ENCODE assay signal across 20 cellular contexts in the genomic region with DNA sequence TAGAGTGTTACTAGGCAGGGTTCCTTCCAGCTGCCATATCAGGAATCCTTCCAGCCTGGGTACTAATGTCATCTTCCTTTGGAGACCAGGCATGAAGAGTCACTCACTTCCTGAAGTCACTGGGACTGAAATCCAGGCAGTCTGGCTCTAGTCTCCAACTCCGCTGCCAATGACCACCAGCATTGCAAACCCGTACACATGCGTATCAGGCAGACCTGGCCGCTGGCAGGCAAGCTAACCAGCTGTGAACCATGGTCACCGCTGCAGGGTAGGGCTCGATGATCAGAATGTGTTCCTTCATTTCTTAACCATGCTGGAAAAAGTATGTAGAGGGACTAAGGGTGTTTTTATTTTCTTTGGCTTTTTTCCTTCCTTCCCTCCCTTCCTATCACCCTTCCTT.
"Had no signal": no experiment of that assay in that cellular context is flagged by ENCODE, and none has a peak within 500 bp of the region (broad histone marks: within the 10 kb centered on the region; RNA-seq: fewer than 3 reads in every experiment).

No MANE protein-coding gene starts in this region.

- H3K9me3 ChIP-seq: body of pancreas, gastroesophageal sphincter, stomach had no signal

- H3K27ac ChIP-seq: body of pancreas, gastroesophageal sphincter, SK-N-MC, skin epidermis, stomach had no signal

- H3K9me3 Mint-ChIP-seq: activated B cell treated with CpG ODN at 0.5 μM for 24 hours; activated CD4-positive, alpha-beta T cell treated with anti-CD3 and anti-CD28 coated beads, Interleukin-2, amount 10 ng/mL, durations not matched to agents 24 days and 14 days; activated CD8-positive, alpha-beta T cell treated with anti-CD3 and anti-CD28 coated beads for 36 hours; activated naive CD8-positive, alpha-beta T cell treated with anti-CD3 and anti-CD28 coated beads, Interleukin-2, amount 10 ng/mL, durations not matched to agents 7 days and 5 days; activated T-helper 17 cell treated with anti-CD3 and anti-CD28 coated beads, Interleukin-2, amount 50 U/mL, for 72 hours; mesothelial cell of epicardium; natural killer cell treated with Interleukin-12 subunit alpha and Interleukin-12 subunit beta and Interleukin-15 and Interleukin-18, amount 100 ng/mL, for 72 hours had no signal

- H3K27me3 Mint-ChIP-seq: activated B cell treated with CpG ODN at 0.5 μM for 24 hours; activated CD4-positive, alpha-beta T cell treated with anti-CD3 and anti-CD28 coated beads, Interleukin-2, amount 10 ng/mL, durations not matched to agents 24 days and 14 days; activated naive CD8-positive, alpha-beta T cell treated with anti-CD3 and anti-CD28 coated beads, Interleukin-2, amount 10 ng/mL, durations not matched to agents 7 days and 5 days had no signal

- H3K4me3 Mint-ChIP-seq: activated B cell treated with CpG ODN at 0.5 μM for 24 hours; activated CD4-positive, alpha-beta T cell treated with anti-CD3 and anti-CD28 coated beads, Interleukin-2, amount 10 ng/mL, durations not matched to agents 24 days and 14 days; activated CD8-positive, alpha-beta T cell treated with anti-CD3 and anti-CD28 coated beads for 36 hours; activated naive CD8-positive, alpha-beta T cell treated with anti-CD3 and anti-CD28 coated beads, Interleukin-2, amount 10 ng/mL, durations not matched to agents 7 days and 5 days; activated T-helper 17 cell treated with anti-CD3 and anti-CD28 coated beads, Interleukin-2, amount 50 U/mL, for 72 hours; mesothelial cell of epicardium; natural killer cell treated with Interleukin-12 subunit alpha and Interleukin-12 subunit beta and Interleukin-15 and Interleukin-18, amount 100 ng/mL, for 72 hours; type B pancreatic cell had no signal

- H3K27ac Mint-ChIP-seq: activated B cell treated with CpG ODN at 0.5 μM for 24 hours; activated CD4-positive, alpha-beta T cell treated with anti-CD3 and anti-CD28 coated beads, Interleukin-2, amount 10 ng/mL, durations not matched to agents 24 days and 14 days; activated CD8-positive, alpha-beta T cell treated with anti-CD3 and anti-CD28 coated beads for 36 hours; activated naive CD8-positive, alpha-beta T cell treated with anti-CD3 and anti-CD28 coated beads, Interleukin-2, amount 10 ng/mL, durations not matched to agents 7 days and 5 days; activated T-helper 17 cell treated with anti-CD3 and anti-CD28 coated beads, Interleukin-2, amount 50 U/mL, for 72 hours; mesothelial cell of epicardium; natural killer cell treated with Interleukin-12 subunit alpha and Interleukin-12 subunit beta and Interleukin-15 and Interleukin-18, amount 100 ng/mL, for 72 hours; type B pancreatic cell had no signal

- H3K27me3 ChIP-seq: body of pancreas, gastroesophageal sphincter had no signal

- ATAC-seq: activated CD8-positive, alpha-beta T cell treated with anti-CD3 and anti-CD28 coated beads for 36 hours; body of pancreas; gastroesophageal sphincter; natural killer cell treated with Interleukin-12 subunit alpha and Interleukin-12 subunit beta and Interleukin-15 and Interleukin-18, amount 100 ng/mL, for 72 hours had no signal

- H3K4me1 Mint-ChIP-seq: activated CD4-positive, alpha-beta T cell treated with anti-CD3 and anti-CD28 coated beads, Interleukin-2, amount 10 ng/mL, durations not matched to agents 24 days and 14 days; activated naive CD8-positive, alpha-beta T cell treated with anti-CD3 and anti-CD28 coated beads, Interleukin-2, amount 10 ng/mL, durations not matched to agents 7 days and 5 days; activated T-helper 17 cell treated with anti-CD3 and anti-CD28 coated beads, Interleukin-2, amount 50 U/mL, for 72 hours; mesothelial cell of epicardium had no signal

- H3K4me3 ChIP-seq: body of pancreas, gastroesophageal sphincter, lung, SK-N-MC, skin epidermis, stomach had no signal

- H3K4me1 ChIP-seq: body of pancreas, gastroesophageal sphincter had no signal

- H3K36me3 ChIP-seq: gastroesophageal sphincter, stomach had no signal

- H3K36me3 Mint-ChIP-seq: activated naive CD8-positive, alpha-beta T cell treated with anti-CD3 and anti-CD28 coated beads, Interleukin-2, amount 10 ng/mL, durations not matched to agents 7 days and 5 days; mesothelial cell of epicardium; natural killer cell treated with Interleukin-12 subunit alpha and Interleukin-12 subunit beta and Interleukin-15 and Interleukin-18, amount 100 ng/mL, for 72 hours; type B pancreatic cell had no signal

- DNase-seq: activated B cell treated with CpG ODN at 0.5 μM for 24 hours; activated CD4-positive, alpha-beta T cell treated with anti-CD3 and anti-CD28 coated beads, Interleukin-2, amount 10 ng/mL, durations not matched to agents 24 days and 14 days; activated CD8-positive, alpha-beta T cell treated with anti-CD3 and anti-CD28 coated beads for 36 hours; activated naive CD4-positive, alpha-beta T cell; activated naive CD8-positive, alpha-beta T cell treated with anti-CD3 and anti-CD28 coated beads, Interleukin-2, amount 10 ng/mL, durations not matched to agents 7 days and 5 days; activated T-cell treated with anti-CD3 and anti-CD28 coated beads, Interleukin-2, amount 50 U/mL, for 1 hour; body of pancreas; erythroblast; retina; stimulated activated CD4-positive, alpha-beta T cell treated with anti-CD3 and anti-CD28 coated beads, Interleukin-15, amount 100 ng/mL, for 24 hours; stimulated activated CD4-positive, alpha-beta T cell treated with anti-CD3 and anti-CD28 coated beads, Interleukin-2, amount 100 ng/mL, for 48 hours; stomach had no signal
